Comparison of ENCODE assay signal across 27 cellular contexts in the genomic region with DNA sequence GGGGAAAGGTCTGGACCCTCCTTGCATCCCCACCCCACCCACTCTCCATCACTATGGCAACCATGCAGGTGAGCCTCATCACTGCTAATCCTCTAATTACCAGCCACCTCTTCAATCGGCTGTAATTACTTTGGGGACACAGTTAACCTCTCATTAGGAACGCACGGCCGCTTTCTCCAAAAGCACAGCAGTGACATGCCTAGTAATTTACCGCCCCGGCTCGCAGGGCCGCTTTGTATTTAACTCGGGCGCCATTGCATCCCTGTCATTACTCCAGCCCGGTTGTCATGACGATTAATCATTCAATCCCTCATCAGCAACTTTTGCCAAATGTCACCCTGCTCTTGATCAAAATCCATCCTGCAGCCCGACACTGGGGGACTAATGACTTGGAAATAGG. TPM values are rescaled to one million over a fixed set of nuclear protein-coding genes. Genes with fewer than 3 reads are reported as not detected.
DNase-seq lines count a peak whose midpoint lies in the region; ATAC-seq and TF ChIP-seq lines count a peak whose summit lies in the region.
"Had no signal": no experiment of that assay in that cellular context is flagged by ENCODE, and none has a peak within 500 bp of the region (broad histone marks: within the 10 kb centered on the region; RNA-seq: fewer than 3 reads in every experiment).

No MANE protein-coding gene starts in this region.

- peaks cover 5% of the 10 kb centered on the region for H3K27me3 Mint-ChIP-seq in glutamatergic neuron (ENCODE audit: unreplicated experiment)
- peaks cover 8% of the 10 kb centered on the region for H3K27me3 Mint-ChIP-seq in activated CD4-positive, alpha-beta T cell treated with anti-CD3 and anti-CD28 coated beads for 36 hours
- H3K27me3 Mint-ChIP-seq in activated naive CD8-positive, alpha-beta T cell treated with anti-CD3 and anti-CD28 coated beads for 36 hours = peaks cover 9% of the 10 kb centered on the region

- CTCF ChIA-PET in activated CD4-positive, alpha-beta T cell treated with anti-CD3 and anti-CD28 coated beads for 36 hours (lab: Charles Lee) = interaction anchor here (1.2 kb wide), 1 partner anchor 21 kb away, joined by 7 read pairs; no protein-coding TSS in a partner anchor

- no peak for TF ChIP-seq CTCF in glutamatergic neuron (IDR thresholded peaks at IDR 0.05; ENCODE audit: partially characterized antibody, unreplicated experiment)

- POLR2A ChIA-PET in activated CD4-positive, alpha-beta T cell treated with anti-CD3 and anti-CD28 coated beads for 36 hours (lab: Charles Lee) = no interaction called here

- DNase-seq in D341Med (ENCODE audit: low spot score) (peak; percentile 81), NCI-H1436 treated with DMSO at 0.1 percent for 48 hours (lab: John Stamatoyannopoulos, UW) (peak; percentile 94), NCI-H69 (lab: John Stamatoyannopoulos, UW) (peak; percentile 100), glutamatergic neuron (peak; percentile 27), cerebellar nuclear complex (lab: John Stamatoyannopoulos, UW) (no peak), H7 (no peak)
- DNase-seq in activated CD4-positive, alpha-beta T cell treated with anti-CD3 and anti-CD28 coated beads for 36 hours = no peak
- no peak for DNase-seq in activated naive CD8-positive, alpha-beta T cell treated with anti-CD3 and anti-CD28 coated beads for 36 hours
- DNase-seq: activated CD4-positive, alpha-beta T cell treated with anti-CD3 and anti-CD28 coated beads, Interleukin-2, amount 10 ng/mL, durations not matched to agents 24 days and 14 days; activated T-cell treated with anti-CD3 and anti-CD28 coated beads, Interleukin-2, amount 50 U/mL, for 72 hours; aorta; C1 segment of cervical spinal cord; Calu3; dermis blood vessel endothelial cell; islet precursor cell; lower lobe of right lung; mucosa of descending colon; NCI-H1092; NCI-H510A; nephron progenitor cell; sigmoid colon; SK-N-SH; stimulated activated CD8-positive, alpha-beta memory T cell treated with anti-CD3 and anti-CD28 coated beads, Interleukin-4, amount 100 ng/mL, for 48 hours; T-helper 2 cell; transverse colon had no signal

- no peak overlapping the region for H3K4me3 ChIP-seq in H7 (ENCODE audit: insufficient read depth, low read depth, low read length)
- H3K4me3 ChIP-seq: lower lobe of right lung, mucosa of descending colon, sigmoid colon, transverse colon had no signal

- intact Hi-C loops in activated CD4-positive, alpha-beta T cell treated with anti-CD3 and anti-CD28 coated beads for 36 hours (cut with DNase I, micrococcal nuclease) = no loop called here

- H3K4me3 Mint-ChIP-seq in glutamatergic neuron (ENCODE audit: unreplicated experiment) = no peak overlapping the region
- no peak overlapping the region for H3K4me3 Mint-ChIP-seq in activated CD4-positive, alpha-beta T cell treated with anti-CD3 and anti-CD28 coated beads for 36 hours
- no peak overlapping the region for H3K4me3 Mint-ChIP-seq in activated naive CD8-positive, alpha-beta T cell treated with anti-CD3 and anti-CD28 coated beads for 36 hours
- H3K4me3 Mint-ChIP-seq: activated CD4-positive, alpha-beta T cell treated with anti-CD3 and anti-CD28 coated beads, Interleukin-2, amount 10 ng/mL, durations not matched to agents 24 days and 14 days; activated naive CD4-positive, alpha-beta T cell treated with anti-CD3 and anti-CD28 coated beads, Interleukin-2, amount 50 U/mL, for 24 hours; activated T-cell treated with anti-CD3 and anti-CD28 coated beads, Interleukin-2, amount 50 U/mL, for 72 hours; nephron progenitor cell had no signal

- H3K27ac Mint-ChIP-seq in glutamatergic neuron (ENCODE audit: unreplicated experiment) = no peak overlapping the region
- no peak overlapping the region for H3K27ac Mint-ChIP-seq in activated CD4-positive, alpha-beta T cell treated with anti-CD3 and anti-CD28 coated beads for 36 hours
- no peak overlapping the region for H3K27ac Mint-ChIP-seq in activated naive CD8-positive, alpha-beta T cell treated with anti-CD3 and anti-CD28 coated beads for 36 hours
- H3K27ac Mint-ChIP-seq: activated CD4-positive, alpha-beta T cell treated with anti-CD3 and anti-CD28 coated beads, Interleukin-2, amount 10 ng/mL, durations not matched to agents 24 days and 14 days; activated naive CD4-positive, alpha-beta T cell treated with anti-CD3 and anti-CD28 coated beads, Interleukin-2, amount 50 U/mL, for 24 hours; activated T-cell treated with anti-CD3 and anti-CD28 coated beads, Interleukin-2, amount 50 U/mL, for 72 hours; nephron progenitor cell had no signal

- no peaks in the 10 kb centered on the region for H3K27me3 ChIP-seq in H7 (ENCODE audit: control insufficient read depth, insufficient read depth, low read length)
- H3K27me3 ChIP-seq: transverse colon had no signal

- ATAC-seq in activated CD4-positive, alpha-beta T cell treated with anti-CD3 and anti-CD28 coated beads for 36 hours = no peak
- ATAC-seq: activated T-cell treated with anti-CD3 and anti-CD28 coated beads, Interleukin-2, amount 50 U/mL, for 72 hours; HCT116; lower lobe of right lung; mucosa of descending colon had no signal

- peaks cover 4% of the 10 kb centered on the region for H3K9me3 Mint-ChIP-seq in glutamatergic neuron (ENCODE audit: unreplicated experiment)
- no peaks in the 10 kb centered on the region for H3K9me3 Mint-ChIP-seq in activated CD4-positive, alpha-beta T cell treated with anti-CD3 and anti-CD28 coated beads for 36 hours (ENCODE audit: low read depth)
- no peaks in the 10 kb centered on the region for H3K9me3 Mint-ChIP-seq in activated naive CD8-positive, alpha-beta T cell treated with anti-CD3 and anti-CD28 coated beads for 36 hours
- H3K9me3 Mint-ChIP-seq: activated CD4-positive, alpha-beta T cell treated with anti-CD3 and anti-CD28 coated beads, Interleukin-2, amount 10 ng/mL, durations not matched to agents 24 days and 14 days; activated naive CD4-positive, alpha-beta T cell treated with anti-CD3 and anti-CD28 coated beads, Interleukin-2, amount 50 U/mL, for 24 hours; activated T-cell treated with anti-CD3 and anti-CD28 coated beads, Interleukin-2, amount 50 U/mL, for 72 hours; nephron progenitor cell had no signal

- no peaks in the 10 kb centered on the region for H3K36me3 ChIP-seq in H7 (replicated peaks; ENCODE audit: control insufficient read depth, insufficient read depth, low read length)
- H3K36me3 ChIP-seq: lower lobe of right lung, sigmoid colon, transverse colon had no signal

- H3K4me1 Mint-ChIP-seq in glutamatergic neuron (ENCODE audit: low read depth, unreplicated experiment) = peaks cover 12% of the 10 kb centered on the region
- no peaks in the 10 kb centered on the region for H3K4me1 Mint-ChIP-seq in activated CD4-positive, alpha-beta T cell treated with anti-CD3 and anti-CD28 coated beads for 36 hours
- H3K4me1 Mint-ChIP-seq in activated naive CD8-positive, alpha-beta T cell treated with anti-CD3 and anti-CD28 coated beads for 36 hours = no peaks in the 10 kb centered on the region
- H3K4me1 Mint-ChIP-seq: activated CD4-positive, alpha-beta T cell treated with anti-CD3 and anti-CD28 coated beads, Interleukin-2, amount 10 ng/mL, durations not matched to agents 24 days and 14 days; activated naive CD4-positive, alpha-beta T cell treated with anti-CD3 and anti-CD28 coated beads, Interleukin-2, amount 50 U/mL, for 24 hours had no signal

- no peaks in the 10 kb centered on the region for H3K36me3 Mint-ChIP-seq in glutamatergic neuron (ENCODE audit: unreplicated experiment)
- H3K36me3 Mint-ChIP-seq in activated CD4-positive, alpha-beta T cell treated with anti-CD3 and anti-CD28 coated beads for 36 hours (ENCODE audit: low read depth) = no peaks in the 10 kb centered on the region
- no peaks in the 10 kb centered on the region for H3K36me3 Mint-ChIP-seq in activated naive CD8-positive, alpha-beta T cell treated with anti-CD3 and anti-CD28 coated beads for 36 hours
- H3K36me3 Mint-ChIP-seq: activated naive CD4-positive, alpha-beta T cell treated with anti-CD3 and anti-CD28 coated beads, Interleukin-2, amount 50 U/mL, for 24 hours had no signal

RNA-seq across cellular contexts. Expression of a gene that starts 36.3 kb away (rescaled TPM):
- 18.1 TPM for total RNA-seq in glutamatergic neuron (ENCODE audit: unreplicated experiment)
- under 1 TPM; 0.39 to 0.53 TPM for total RNA-seq in activated CD4-positive, alpha-beta T cell treated with anti-CD3 and anti-CD28 coated beads for 36 hours
- total RNA-seq in H7 (2014; rRNA removed; shearing (Covaris generic)) = 2.5 and 3.7 TPM in 2 replicates
- 1 to 10 TPM; 1.1 to 1.8 TPM for total RNA-seq in activated naive CD8-positive, alpha-beta T cell treated with anti-CD3 and anti-CD28 coated beads for 36 hours

Comparison
In these comparisons a context has a peak if more than half of its experiments do, and no peak if none do; other contexts are left out.
1. DNase-seq: peak in D341Med (single experiment), NCI-H1436 treated with DMSO at 0.1 percent for 48 hours (single experiment), NCI-H69 (single experiment) and glutamatergic neuron (single experiment); none in cerebellar nuclear complex (0 of 2), activated CD4-positive, alpha-beta T cell treated with anti-CD3 and anti-CD28 coated beads for 36 hours (single experiment), H7 (single experiment) and activated naive CD8-positive, alpha-beta T cell treated with anti-CD3 and anti-CD28 coated beads for 36 hours (single experiment).